Comparison of ENCODE assay signal across 12 cellular contexts in genomic region chr16:57890752-57891111, GRCh38.
A peak's percentile ranks its signal among the peaks of the same experiment; 100 is the strongest.
DNase-seq lines count a peak whose midpoint lies in the region; ATAC-seq and TF ChIP-seq lines count a peak whose summit lies in the region.
"Had no signal": no experiment of that assay in that cellular context is flagged by ENCODE, and none has a peak within 500 bp of the region (broad histone marks: within the 10 kb centered on the region; RNA-seq: fewer than 3 reads in every experiment).

No MANE protein-coding gene starts in this region.

- H3K4me2 ChIP-seq in neuronal stem cell (ENCODE audit: insufficient read depth, low read length, poor library complexity, severe bottlenecking): no peak overlapping the region

- ATAC-seq in left ventricle myocardium superior (peak; percentile 15), Right ventricle myocardium superior (ENCODE audit: poor library complexity) (no peak), GM21423 (IDR thresholded peaks at IDR 0.05; ENCODE audit: unreplicated experiment) (no peak), HG02588 (IDR thresholded peaks at IDR 0.05; ENCODE audit: unreplicated experiment) (no peak)

- no peak overlapping the region for H2BK12ac ChIP-seq in neuronal stem cell (ENCODE audit: low read length)

- peak overlapping the region; percentile 56 to 81 (median 73) for H3K4me3 Mint-ChIP-seq in immature natural killer cell

- H3K14ac ChIP-seq in neuronal stem cell (ENCODE audit: low read length): no peak overlapping the region

- H2BK5ac ChIP-seq in neuronal stem cell (ENCODE audit: low read length): no peak overlapping the region

- peaks cover 0 to 57% (median 0%) of the 10 kb centered on the region in 3 experiments for H3K27me3 ChIP-seq in neuronal stem cell (ENCODE audit: control insufficient read depth in 3 of 3, insufficient read depth in 3 of 3, low read depth in 1 of 3, low read length in 3 of 3)
- no peaks in the 10 kb centered on the region for H3K27me3 ChIP-seq in vagina

- H3K4me3 ChIP-seq in neuronal stem cell (ENCODE audit: low read length in 2 of 2): no peak overlapping the region
- H3K4me3 ChIP-seq in vagina: no peak overlapping the region
- H3K4me3 ChIP-seq: HAP-1 had no signal

- H2AFZ ChIP-seq in neuronal stem cell (ENCODE audit: low read length): no peak overlapping the region

- no peaks in the 10 kb centered on the region for H3K36me3 ChIP-seq in neuronal stem cell (replicated peaks in 1 of 2; ENCODE audit: control insufficient read depth in 2 of 2, insufficient read depth in 2 of 2, low read length in 2 of 2)
- H3K36me3 ChIP-seq in vagina: no peaks in the 10 kb centered on the region
- H3K36me3 ChIP-seq: HAP-1 had no signal

- peak overlapping the region; percentile 79 to 98 (median 94) for H3K27ac Mint-ChIP-seq in immature natural killer cell

- no peak for DNase-seq in left ventricle myocardium superior
- DNase-seq in Right ventricle myocardium superior: no peak
- no peak for DNase-seq in immature natural killer cell
- no peak for DNase-seq in neuronal stem cell (ENCODE audit: low spot score)
- DNase-seq in vagina (ENCODE audit: extremely low spot score in 2 of 2): no peak
- DNase-seq in NCI-H69 (lab: John Stamatoyannopoulos, UW): no peak
- DNase-seq: Caco-2, NCI-H1436, NCI-H510A treated with DMSO at 0.1 percent for 48 hours had no signal

- no peak overlapping the region for H2AK5ac ChIP-seq in neuronal stem cell (ENCODE audit: low read depth, low read length)

- TF ChIP-seq POLR2A in vagina (IDR thresholded peaks at IDR 0.05): no peak

- H3K4ac ChIP-seq in neuronal stem cell (ENCODE audit: low read length): no peak overlapping the region

- H3K9me3 Mint-ChIP-seq in immature natural killer cell: peaks cover 0 to 5% (median 0%) of the 10 kb centered on the region in 6 donors

- H3K9me3 ChIP-seq in neuronal stem cell (replicated peaks in 1 of 2; ENCODE audit: control insufficient read depth in 2 of 2, insufficient read depth in 1 of 2, low read depth in 1 of 2, low read length in 2 of 2) (no peaks in the 10 kb centered on the region), vagina (no peaks in the 10 kb centered on the region)
- H3K9me3 ChIP-seq: Caco-2, HAP-1 had no signal

- no peaks in the 10 kb centered on the region for H3K79me1 ChIP-seq in neuronal stem cell (ENCODE audit: low read depth, low read length)

- H2BK15ac ChIP-seq in neuronal stem cell (ENCODE audit: low read length): no peak overlapping the region

- no peak overlapping the region for H3K23ac ChIP-seq in neuronal stem cell (ENCODE audit: low read depth, low read length, poor library complexity)

- peaks cover 59 to 60% of the 10 kb centered on the region in 2 donors for H3K4me1 Mint-ChIP-seq in immature natural killer cell

- no peak overlapping the region for H3K27ac ChIP-seq in neuronal stem cell (replicated peaks; ENCODE audit: low read length)
- H3K27ac ChIP-seq in vagina: no peak overlapping the region

- no peaks in the 10 kb centered on the region for H3K36me3 Mint-ChIP-seq in immature natural killer cell

- TF ChIP-seq CTCF in vagina (IDR thresholded peaks at IDR 0.05): no peak

- intact Hi-C loops in left ventricle myocardium superior (cut with micrococcal nuclease) (no loop called here), Right ventricle myocardium superior (cut with DNase I) (no loop called here), vagina (cut with DNase I) (no loop called here)

- no peak overlapping the region for H3K9ac ChIP-seq in neuronal stem cell (ENCODE audit: low read depth, low read length, poor library complexity)

- H3K4me1 ChIP-seq in neuronal stem cell (ENCODE audit: control insufficient read depth in 2 of 2, insufficient read depth in 1 of 2, low read depth in 1 of 2, low read length in 2 of 2) (peaks cover 2 to 3% of the 10 kb centered on the region in 2 donors), vagina (no peaks in the 10 kb centered on the region)
- H3K4me1 ChIP-seq: HAP-1 had no signal

- no peak overlapping the region for H4K8ac ChIP-seq in neuronal stem cell (ENCODE audit: low read depth, low read length)

- no peak overlapping the region for H3K18ac ChIP-seq in neuronal stem cell (ENCODE audit: low read length)

- H4K91ac ChIP-seq in neuronal stem cell (ENCODE audit: low read depth, low read length, poor library complexity): peak overlapping the region; percentile 44

- no CpG with 5 or more reads among the region's 3 CpGs for WGBS in neuronal stem cell (ENCODE audit: extremely low coverage in 2 of 2, insufficient read length in 2 of 2, insufficient replicate concordance in 1 of 2), 2 donors

- H3K27me3 Mint-ChIP-seq in immature natural killer cell (ENCODE audit: low read depth in 3 of 3): peaks cover 2 to 6% (median 5%) of the 10 kb centered on the region in 3 donors

- H2BK120ac ChIP-seq in neuronal stem cell (ENCODE audit: low read depth, low read length): no peak overlapping the region
